ENCODE assay signal across 1 cellular context in the genomic region with DNA sequence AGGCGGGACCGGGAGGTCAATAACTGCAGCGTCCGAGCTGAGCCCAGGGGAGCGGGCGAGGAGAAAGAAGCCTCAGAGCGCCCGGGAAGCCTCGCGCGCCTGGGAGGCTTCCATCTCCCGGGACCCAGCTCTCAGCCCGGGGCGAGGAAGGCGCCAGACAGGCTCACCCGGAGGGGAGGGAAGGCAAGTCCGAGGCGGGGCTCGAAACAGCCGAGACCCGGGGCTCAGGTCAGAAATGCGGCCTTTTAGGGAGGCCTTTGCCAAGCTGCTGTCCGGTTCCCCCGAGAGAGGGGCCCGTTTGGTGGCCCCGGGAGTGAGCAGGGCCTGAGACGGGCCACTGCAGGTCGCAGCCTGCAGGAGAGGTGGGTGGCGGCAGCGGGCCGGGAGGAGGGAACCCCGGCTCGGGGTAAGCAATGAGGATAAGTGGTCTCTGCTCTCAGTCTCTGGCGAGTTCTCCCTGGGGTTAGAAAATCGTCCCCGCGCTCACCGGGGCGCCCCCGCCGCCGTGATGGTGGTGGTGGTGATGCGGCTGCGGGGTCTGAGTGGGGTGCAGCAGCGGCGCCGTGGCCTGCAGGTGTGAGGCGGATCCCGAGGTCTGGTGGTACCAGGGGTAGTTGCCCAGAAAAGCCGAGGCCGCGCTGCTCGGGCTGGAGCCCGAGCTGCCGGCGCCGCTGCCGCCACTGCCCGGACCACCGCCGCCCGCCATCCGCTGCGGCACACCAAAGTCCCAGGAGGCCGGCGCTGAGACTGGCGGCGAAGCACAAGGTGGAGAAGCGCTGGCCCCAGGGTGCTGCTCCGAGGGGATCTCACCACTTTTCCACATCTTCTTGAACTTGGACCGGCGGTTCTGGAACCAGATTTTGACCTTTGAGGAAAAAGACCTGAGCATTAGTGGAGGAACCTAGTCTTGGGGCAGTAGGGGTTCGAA.
TF ChIP-seq lines count a peak whose summit lies in the region.

No MANE protein-coding gene starts in this region.

TF ChIP-seq in HEK293, 187 proteins besides CTCF, POLR2A, EP300 and RAD21 (continued from another document):
- TF ChIP-seq, protein P1, sequence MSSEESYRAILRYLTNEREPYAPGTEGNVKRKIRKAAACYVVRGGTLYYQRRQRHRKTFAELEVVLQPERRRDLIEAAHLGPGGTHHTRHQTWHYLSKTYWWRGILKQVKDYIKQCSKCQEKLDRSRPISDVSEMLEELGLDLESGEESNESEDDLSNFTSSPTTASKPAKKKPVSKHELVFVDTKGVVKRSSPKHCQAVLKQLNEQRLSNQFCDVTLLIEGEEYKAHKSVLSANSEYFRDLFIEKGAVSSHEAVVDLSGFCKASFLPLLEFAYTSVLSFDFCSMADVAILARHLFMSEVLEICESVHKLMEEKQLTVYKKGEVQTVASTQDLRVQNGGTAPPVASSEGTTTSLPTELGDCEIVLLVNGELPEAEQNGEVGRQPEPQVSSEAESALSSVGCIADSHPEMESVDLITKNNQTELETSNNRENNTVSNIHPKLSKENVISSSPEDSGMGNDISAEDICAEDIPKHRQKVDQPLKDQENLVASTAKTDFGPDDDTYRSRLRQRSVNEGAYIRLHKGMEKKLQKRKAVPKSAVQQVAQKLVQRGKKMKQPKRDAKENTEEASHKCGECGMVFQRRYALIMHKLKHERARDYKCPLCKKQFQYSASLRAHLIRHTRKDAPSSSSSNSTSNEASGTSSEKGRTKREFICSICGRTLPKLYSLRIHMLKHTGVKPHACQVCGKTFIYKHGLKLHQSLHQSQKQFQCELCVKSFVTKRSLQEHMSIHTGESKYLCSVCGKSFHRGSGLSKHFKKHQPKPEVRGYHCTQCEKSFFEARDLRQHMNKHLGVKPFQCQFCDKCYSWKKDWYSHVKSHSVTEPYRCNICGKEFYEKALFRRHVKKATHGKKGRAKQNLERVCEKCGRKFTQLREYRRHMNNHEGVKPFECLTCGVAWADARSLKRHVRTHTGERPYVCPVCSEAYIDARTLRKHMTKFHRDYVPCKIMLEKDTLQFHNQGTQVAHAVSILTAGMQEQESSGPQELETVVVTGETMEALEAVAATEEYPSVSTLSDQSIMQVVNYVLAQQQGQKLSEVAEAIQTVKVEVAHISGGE (tag by site-specific recombination; conservative IDR thresholded peaks at IDR 0.05; ENCODE audit: low read depth) = no peak
- no peak for TF ChIP-seq ZSCAN16 (tag by site-specific recombination; IDR thresholded peaks at IDR 0.05)
- 0 out of 2 replicates have a peak, but pooled peaks have one; percentile 24 for TF ChIP-seq ZBTB7A (tag by site-specific recombination; IDR thresholded peaks at IDR 0.05; ENCODE audit: low read depth)
- no peak for TF ChIP-seq TRIM28 (IDR thresholded peaks at IDR 0.05; ENCODE audit: borderline replicate concordance, low read length)
- TF ChIP-seq ZNF433 (tag by site-specific recombination; IDR thresholded peaks at IDR 0.05; ENCODE audit: low read depth) = no peak
- TF ChIP-seq ZNF221 (tag by site-specific recombination; IDR thresholded peaks at IDR 0.05; ENCODE audit: borderline replicate concordance) = no peak
- TF ChIP-seq ZNF670 (tag by site-specific recombination; IDR thresholded peaks at IDR 0.05; ENCODE audit: low read depth) = no peak
- TF ChIP-seq ZBTB8A (tag by site-specific recombination; IDR thresholded peaks at IDR 0.05) = peak; percentile 77
- no peak for TF ChIP-seq ZNF501 (tag by site-specific recombination; IDR thresholded peaks at IDR 0.05)
- no peak for TF ChIP-seq ZNF248 (tag by site-specific recombination; IDR thresholded peaks at IDR 0.05)
- TF ChIP-seq ZNF654 (tag by site-specific recombination; IDR thresholded peaks at IDR 0.05; ENCODE audit: low read depth) = no peak
